ENCODE assay signal across 1 cellular context in the genomic region with DNA sequence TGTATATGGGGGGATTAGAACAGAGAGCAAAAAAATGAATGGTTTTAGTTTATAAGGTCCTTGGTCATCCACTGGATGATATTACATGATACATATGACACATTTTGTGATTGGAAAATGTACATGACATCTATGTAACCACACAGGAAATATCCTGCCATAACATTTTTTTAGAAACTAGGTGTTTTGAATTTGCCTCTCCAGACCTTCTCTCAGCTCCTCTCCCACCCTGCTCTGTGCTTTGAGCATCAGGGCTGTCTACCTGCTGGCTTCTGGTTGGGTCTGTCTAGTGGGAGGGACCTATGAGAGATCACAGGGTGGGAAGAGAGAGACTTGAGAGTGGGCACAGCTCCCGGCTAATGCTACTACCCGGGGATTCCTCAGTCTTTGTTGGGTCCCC.
TF ChIP-seq lines count a peak whose summit lies in the region.

No MANE protein-coding gene starts in this region.

TF ChIP-seq in K562, 482 proteins besides CTCF, POLR2A, EP300 and RAD21:
- TF ChIP-seq ETV5 (CRISPR knock-in tag; IDR thresholded peaks at IDR 0.05; ENCODE audit: low read depth) (no peak), ZNF445 (CRISPR knock-in tag; IDR thresholded peaks at IDR 0.05; ENCODE audit: low read depth) (no peak), MTF1 (CRISPR knock-in tag; IDR thresholded peaks at IDR 0.05; ENCODE audit: borderline replicate concordance) (no peak), BRCA1 (IDR thresholded peaks at IDR 0.05) (no peak), BRCA1 (CRISPR knock-in tag; IDR thresholded peaks at IDR 0.05) (no peak), ZC3H8 (IDR thresholded peaks at IDR 0.05) (no peak), PHB2 (IDR thresholded peaks at IDR 0.05; ENCODE audit: low read depth) (no peak)
- TF ChIP-seq, protein P1, sequence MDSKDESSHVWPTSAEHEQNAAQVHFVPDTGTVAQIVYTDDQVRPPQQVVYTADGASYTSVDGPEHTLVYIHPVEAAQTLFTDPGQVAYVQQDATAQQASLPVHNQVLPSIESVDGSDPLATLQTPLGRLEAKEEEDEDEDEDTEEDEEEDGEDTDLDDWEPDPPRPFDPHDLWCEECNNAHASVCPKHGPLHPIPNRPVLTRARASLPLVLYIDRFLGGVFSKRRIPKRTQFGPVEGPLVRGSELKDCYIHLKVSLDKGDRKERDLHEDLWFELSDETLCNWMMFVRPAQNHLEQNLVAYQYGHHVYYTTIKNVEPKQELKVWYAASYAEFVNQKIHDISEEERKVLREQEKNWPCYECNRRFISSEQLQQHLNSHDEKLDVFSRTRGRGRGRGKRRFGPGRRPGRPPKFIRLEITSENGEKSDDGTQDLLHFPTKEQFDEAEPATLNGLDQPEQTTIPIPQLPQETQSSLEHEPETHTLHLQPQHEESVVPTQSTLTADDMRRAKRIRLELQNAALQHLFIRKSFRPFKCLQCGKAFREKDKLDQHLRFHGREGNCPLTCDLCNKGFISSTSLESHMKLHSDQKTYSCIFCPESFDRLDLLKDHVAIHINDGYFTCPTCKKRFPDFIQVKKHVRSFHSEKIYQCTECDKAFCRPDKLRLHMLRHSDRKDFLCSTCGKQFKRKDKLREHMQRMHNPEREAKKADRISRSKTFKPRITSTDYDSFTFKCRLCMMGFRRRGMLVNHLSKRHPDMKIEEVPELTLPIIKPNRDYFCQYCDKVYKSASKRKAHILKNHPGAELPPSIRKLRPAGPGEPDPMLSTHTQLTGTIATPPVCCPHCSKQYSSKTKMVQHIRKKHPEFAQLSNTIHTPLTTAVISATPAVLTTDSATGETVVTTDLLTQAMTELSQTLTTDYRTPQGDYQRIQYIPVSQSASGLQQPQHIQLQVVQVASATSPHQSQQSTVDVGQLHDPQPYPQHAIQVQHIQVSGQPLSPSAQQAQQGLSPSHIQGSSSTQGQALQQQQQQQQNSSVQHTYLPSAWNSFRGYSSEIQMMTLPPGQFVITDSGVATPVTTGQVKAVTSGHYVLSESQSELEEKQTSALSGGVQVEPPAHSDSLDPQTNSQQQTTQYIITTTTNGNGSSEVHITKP (IDR thresholded peaks at IDR 0.05; ENCODE audit: partially characterized antibody), result no peak
